ENCODE assay signal across 8 cellular contexts in the genomic region with DNA sequence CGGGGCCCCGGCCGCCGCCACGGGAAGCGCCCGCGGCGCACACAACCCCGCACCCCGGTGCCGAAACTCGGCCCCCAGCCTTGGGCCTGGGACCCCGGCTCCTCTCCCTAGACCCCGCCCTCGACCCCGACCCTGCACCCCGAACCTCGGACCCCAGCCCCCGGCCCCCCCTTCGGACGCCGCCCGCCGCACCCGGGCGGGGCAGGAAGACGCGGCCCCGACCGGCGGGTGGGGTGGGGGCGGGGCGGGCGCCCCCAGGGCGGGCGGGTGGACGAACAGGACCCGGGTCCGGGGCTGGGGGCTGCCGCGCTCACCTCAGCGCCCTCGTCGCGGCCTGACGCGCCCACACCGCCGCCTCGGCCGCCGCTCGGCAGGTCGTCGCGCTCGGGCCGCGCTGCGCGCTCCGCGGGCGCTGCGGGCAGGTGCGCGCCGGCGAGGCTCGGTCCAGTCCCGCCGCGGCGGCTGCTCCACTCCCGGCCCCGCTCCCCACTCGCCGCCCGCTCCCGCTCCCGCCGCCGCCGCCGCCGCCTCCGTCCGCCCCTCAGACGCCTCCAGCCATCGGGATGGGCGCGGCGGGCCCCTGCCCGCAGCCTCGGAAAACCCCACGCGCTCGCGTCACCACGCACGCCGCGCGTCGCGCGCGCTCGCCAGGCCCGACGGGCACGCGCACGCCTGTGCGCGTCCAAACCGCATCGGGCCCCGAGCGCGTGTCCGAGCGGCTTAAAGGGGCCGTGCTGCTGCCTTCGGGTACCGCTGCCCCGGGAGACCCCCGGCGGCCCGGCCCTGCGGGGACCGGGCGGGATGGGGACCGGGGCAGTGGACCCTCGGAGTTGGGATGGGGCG. TPM values are rescaled to one million over a fixed set of nuclear protein-coding genes. Genes with fewer than 3 reads are reported as not detected.
DNase-seq lines count a peak whose midpoint lies in the region; ATAC-seq and TF ChIP-seq lines count a peak whose summit lies in the region.

Gene GNB1, minus strand, starts transcription at position 582 of the 843 bp plus-strand sequence. CDS start 65,634 bp downstream, outside the sequence.

- peak within 1 kb of the TSS; percentile 71 for H2AFZ ChIP-seq in PC-3 (ENCODE audit: low read length)

- H3K9ac ChIP-seq in HUES48 (ENCODE audit: low read depth, low read length) (peak within 1 kb of the TSS; percentile 97), PC-3 (ENCODE audit: low read length) (peak within 1 kb of the TSS; percentile 93), mucosa of stomach (ENCODE audit: low read length) (peak within 1 kb of the TSS; percentile 79)

- peaks cover 43% of the 10 kb centered on the region for H4K20me1 ChIP-seq in PC-3 (ENCODE audit: low read length)

- CTCF ChIA-PET in PC-3 (lab: Charles Lee): interaction anchor here (1.0 kb wide), 1 partner anchor 18 kb away, joined by 3 read pairs; no protein-coding TSS in a partner anchor

- TF ChIP-seq CTCF in PC-3 (conservative IDR thresholded peaks at IDR 0.05; ENCODE audit: low read depth, low read length): no peak

- ATAC-seq in GM21367 (IDR thresholded peaks at IDR 0.05; ENCODE audit: unreplicated experiment): peak; percentile 61
- ATAC-seq in PC-3: peak; percentile 57

- H3K36me3 ChIP-seq in HUES48 (ENCODE audit: control insufficient read depth, insufficient read depth, low read length): no peaks in the 10 kb centered on the region
- H3K36me3 ChIP-seq in PC-3 (ENCODE audit: low read depth, low read length): no peaks in the 10 kb centered on the region
- no peaks in the 10 kb centered on the region for H3K36me3 ChIP-seq in mucosa of stomach (ENCODE audit: control insufficient read depth, insufficient read depth, low read length)

- DNase-seq in COR-L47 (lab: John Stamatoyannopoulos, UW): peak; percentile 81
- peak; percentile 99 for DNase-seq in PC-3
- DNase-seq in activated T-cell treated with anti-CD3 and anti-CD28 coated beads, Interleukin-2, amount 50 U/mL, for 1 hour: peak; percentile 95
- peak; percentile 93 to 96 for DNase-seq in erythroblast (lab: John Stamatoyannopoulos, UW)
- DNase-seq in stimulated activated CD8-positive, alpha-beta memory T cell treated with anti-CD3 and anti-CD28 coated beads, Interleukin-4, amount 100 ng/mL, for 4 hours (ENCODE audit: low read depth in 2 of 2, low spot score in 1 of 2): peak; percentile 52 to 79

- H3K9me3 ChIP-seq in HUES48 (ENCODE audit: control insufficient read depth, insufficient read depth, low read length) (no peaks in the 10 kb centered on the region), PC-3 (ENCODE audit: low read length) (no peaks in the 10 kb centered on the region), mucosa of stomach (ENCODE audit: control insufficient read depth, low read length) (no peaks in the 10 kb centered on the region)

- H3K27ac ChIP-seq in HUES48 (ENCODE audit: low read depth, low read length) (peak within 1 kb of the TSS; percentile 88), PC-3 (ENCODE audit: low read length) (peak within 1 kb of the TSS; percentile 33)

- H3F3A ChIP-seq in PC-3 (ENCODE audit: low read length, unreplicated experiment): no peaks in the 10 kb centered on the region

- H3K9me2 ChIP-seq in PC-3 (replicated peaks; ENCODE audit: low read length): no peaks in the 10 kb centered on the region

- peak within 1 kb of the TSS; percentile 91 for H3K4me3 ChIP-seq in HUES48 (ENCODE audit: low read depth, low read length)
- peak within 1 kb of the TSS; percentile 93 for H3K4me3 ChIP-seq in PC-3 (ENCODE audit: low read length)
- peak within 1 kb of the TSS; percentile 1 for H3K4me3 ChIP-seq in mucosa of stomach (ENCODE audit: low read length)

- H3K27me3 ChIP-seq in HUES48 (ENCODE audit: control insufficient read depth, insufficient read depth, low read length) (no peaks in the 10 kb centered on the region), PC-3 (ENCODE audit: low read length) (no peaks in the 10 kb centered on the region), mucosa of stomach (ENCODE audit: control insufficient read depth, insufficient read depth, low read length) (peaks cover 6% of the 10 kb centered on the region)

- no TSS peak for BruUV-seq in PC-3 (replicated peaks; lab: Mats Ljungman, UMichigan)

- POLR2A ChIA-PET in PC-3 (lab: Charles Lee; ENCODE audit: unreplicated experiment): no interaction called here

- peaks cover 58% of the 10 kb centered on the region for H3K79me2 ChIP-seq in PC-3 (ENCODE audit: low read length)

- peaks cover 26% of the 10 kb centered on the region for H3K4me1 ChIP-seq in HUES48 (ENCODE audit: control insufficient read depth, insufficient read depth, low read length)
- peaks cover 45% of the 10 kb centered on the region for H3K4me1 ChIP-seq in PC-3 (ENCODE audit: insufficient read depth, low read length)
- H3K4me1 ChIP-seq in mucosa of stomach (ENCODE audit: control insufficient read depth, insufficient read depth, low read length): peaks cover 60% of the 10 kb centered on the region

- intact Hi-C loops in PC-3 (cut with micrococcal nuclease): loop anchor here (2.0 kb wide), 1 partner anchor 18 kb away; no protein-coding TSS in a partner anchor

- peak within 1 kb of the TSS; percentile 99 for H3K4me2 ChIP-seq in PC-3 (ENCODE audit: low read length)

- peak; percentile 43 for TF ChIP-seq POLR2A in erythroblast (IDR thresholded peaks at IDR 0.05; ENCODE audit: low read length)

RNA-seq across cellular contexts. Expression of gene GNB1, which starts in this region (rescaled TPM):
- total RNA-seq in PC-3 (2014; rRNA removed): 125 and 171 TPM in 2 replicates

Comparison
In these comparisons a context has a peak if more than half of its experiments do, and no peak if none do; other contexts are left out.
1. Peak in every context shown above with its lines: DNase-seq, ATAC-seq, H3K4me3 ChIP-seq and H3K27ac ChIP-seq.
2. H3K4me3 ChIP-seq: peak in every context shown above with its lines; median percentile 93 in PC-3; 91 in HUES48; 1 in mucosa of stomach.